Comparison of ENCODE assay signal across 1 cellular context in genomic region chr22:19478466-19479357, GRCh38.
TF ChIP-seq lines count a peak whose summit lies in the region.

A gene with protein sequence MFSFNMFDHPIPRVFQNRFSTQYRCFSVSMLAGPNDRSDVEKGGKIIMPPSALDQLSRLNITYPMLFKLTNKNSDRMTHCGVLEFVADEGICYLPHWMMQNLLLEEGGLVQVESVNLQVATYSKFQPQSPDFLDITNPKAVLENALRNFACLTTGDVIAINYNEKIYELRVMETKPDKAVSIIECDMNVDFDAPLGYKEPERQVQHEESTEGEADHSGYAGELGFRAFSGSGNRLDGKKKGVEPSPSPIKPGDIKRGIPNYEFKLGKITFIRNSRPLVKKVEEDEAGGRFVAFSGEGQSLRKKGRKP (minus strand): TSS chr22:19479193. CDS start chr22:19479085, 108 bp downstream.

TF ChIP-seq in HepG2, 621 proteins besides CTCF, POLR2A, EP300 and RAD21 (continued from another document):
- no peak for TF ChIP-seq ATF4 (CRISPR knock-in tag; IDR thresholded peaks at IDR 0.05)
- no peak for TF ChIP-seq CBX1 (IDR thresholded peaks at IDR 0.05; ENCODE audit: low read depth)
- TF ChIP-seq ZNF629 (CRISPR knock-in tag; conservative IDR thresholded peaks at IDR 0.05): no peak
- no peak for TF ChIP-seq ZBTB49 (CRISPR knock-in tag; IDR thresholded peaks at IDR 0.05; ENCODE audit: borderline replicate concordance)
- no peak for TF ChIP-seq ZNF34 (CRISPR knock-in tag; IDR thresholded peaks at IDR 0.05; ENCODE audit: borderline replicate concordance)
- no peak for TF ChIP-seq NBN (conservative IDR thresholded peaks at IDR 0.05)
- no peak for TF ChIP-seq TCF7L2 (IDR thresholded peaks at IDR 0.05; ENCODE audit: low read depth, low read length)
- TF ChIP-seq NCOA1 (CRISPR knock-in tag; IDR thresholded peaks at IDR 0.05): no peak
- TF ChIP-seq HNRNPK (IDR thresholded peaks at IDR 0.05; ENCODE audit: low read depth, low read length, poor library complexity, severe bottlenecking): no peak
- TF ChIP-seq, protein P1, sequence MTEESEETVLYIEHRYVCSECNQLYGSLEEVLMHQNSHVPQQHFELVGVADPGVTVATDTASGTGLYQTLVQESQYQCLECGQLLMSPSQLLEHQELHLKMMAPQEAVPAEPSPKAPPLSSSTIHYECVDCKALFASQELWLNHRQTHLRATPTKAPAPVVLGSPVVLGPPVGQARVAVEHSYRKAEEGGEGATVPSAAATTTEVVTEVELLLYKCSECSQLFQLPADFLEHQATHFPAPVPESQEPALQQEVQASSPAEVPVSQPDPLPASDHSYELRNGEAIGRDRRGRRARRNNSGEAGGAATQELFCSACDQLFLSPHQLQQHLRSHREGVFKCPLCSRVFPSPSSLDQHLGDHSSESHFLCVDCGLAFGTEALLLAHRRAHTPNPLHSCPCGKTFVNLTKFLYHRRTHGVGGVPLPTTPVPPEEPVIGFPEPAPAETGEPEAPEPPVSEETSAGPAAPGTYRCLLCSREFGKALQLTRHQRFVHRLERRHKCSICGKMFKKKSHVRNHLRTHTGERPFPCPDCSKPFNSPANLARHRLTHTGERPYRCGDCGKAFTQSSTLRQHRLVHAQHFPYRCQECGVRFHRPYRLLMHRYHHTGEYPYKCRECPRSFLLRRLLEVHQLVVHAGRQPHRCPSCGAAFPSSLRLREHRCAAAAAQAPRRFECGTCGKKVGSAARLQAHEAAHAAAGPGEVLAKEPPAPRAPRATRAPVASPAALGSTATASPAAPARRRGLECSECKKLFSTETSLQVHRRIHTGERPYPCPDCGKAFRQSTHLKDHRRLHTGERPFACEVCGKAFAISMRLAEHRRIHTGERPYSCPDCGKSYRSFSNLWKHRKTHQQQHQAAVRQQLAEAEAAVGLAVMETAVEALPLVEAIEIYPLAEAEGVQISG (CRISPR knock-in tag; IDR thresholded peaks at IDR 0.05): peak; percentile 61
- TF ChIP-seq MEIS1 (CRISPR knock-in tag; IDR thresholded peaks at IDR 0.05; ENCODE audit: borderline replicate concordance): no peak
